12 cellular contexts compared by ENCODE assay signal in the genomic region with DNA sequence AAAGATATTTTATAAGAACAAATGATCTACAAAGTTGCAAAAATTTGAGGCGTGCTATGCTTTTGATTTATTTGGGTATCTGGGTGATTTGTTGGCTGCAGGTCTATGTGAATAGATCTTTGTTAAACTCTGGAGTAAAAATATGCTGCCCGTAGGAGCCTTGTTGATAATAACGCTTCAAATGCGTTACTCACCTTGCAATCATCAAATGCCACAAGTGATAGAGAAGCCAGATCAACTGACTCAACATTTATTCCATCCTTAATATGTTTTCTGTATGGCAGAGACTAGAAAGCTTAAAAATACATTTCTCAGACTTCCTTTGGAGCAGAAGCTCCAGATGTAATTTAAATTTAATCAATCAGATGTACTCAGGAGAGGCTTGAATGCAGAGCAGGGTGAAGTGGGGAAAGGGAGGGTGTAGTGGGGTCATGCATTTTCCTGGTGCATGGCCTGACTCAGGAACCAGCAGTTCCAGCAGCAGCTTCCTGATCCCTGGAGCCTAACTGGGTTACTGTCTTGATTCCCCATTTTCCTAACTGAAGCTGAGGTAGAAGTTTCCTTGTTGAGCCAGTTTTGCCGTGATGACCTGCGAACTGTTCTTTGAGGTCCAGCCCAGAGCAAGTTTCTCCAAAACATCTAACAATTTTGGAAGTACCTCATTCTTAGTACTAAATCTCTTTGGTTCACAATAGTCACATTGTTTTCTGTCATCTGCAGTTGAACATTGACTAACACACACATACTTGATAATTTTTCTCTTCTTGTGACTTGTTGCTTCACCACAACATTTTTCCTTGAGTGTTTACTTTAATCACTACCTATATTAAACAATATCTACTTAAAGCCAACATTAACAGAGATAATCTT.
A peak's percentile ranks its signal among the peaks of the same experiment; 100 is the strongest.
DNase-seq lines count a peak whose midpoint lies in the region; ATAC-seq, FAIRE-seq and TF ChIP-seq lines count a peak whose summit lies in the region.
"Had no signal": no experiment of that assay in that cellular context is flagged by ENCODE, and none has a peak within 500 bp of the region (broad histone marks: within the 10 kb centered on the region; RNA-seq: fewer than 3 reads in every experiment).

No MANE protein-coding gene starts in this region.

- TF ChIP-seq CTCF in fibroblast of pulmonary artery (IDR thresholded peaks at IDR 0.05; ENCODE audit: low read length, missing control alignments) = no peak
- no peak for TF ChIP-seq CTCF in omental fat pad (IDR thresholded peaks at IDR 0.05)

- H3K4me3 ChIP-seq in fibroblast of pulmonary artery (replicated peaks; ENCODE audit: low read depth, low read length) = no peak overlapping the region

- peak; percentile 4 for DNase-seq in H54 (ENCODE audit: insufficient read length, low spot score)
- DNase-seq in RKO (ENCODE audit: low spot score) = peak; percentile 37
- DNase-seq in fibroblast of pulmonary artery (ENCODE audit: low read depth) = peak; percentile 11
- peak; percentile 18 for DNase-seq in urothelium cell line (ENCODE audit: low spot score)
- no peak for DNase-seq in omental fat pad (ENCODE audit: low spot score)
- DNase-seq in islet precursor cell = no peak
- DNase-seq: activated naive CD4-positive, alpha-beta T cell treated with anti-CD3 and anti-CD28 coated beads for 36 hours; CD4-positive, alpha-beta T cell; GDM1; head of caudate nucleus; NCI-H1436 had no signal

- TF ChIP-seq POLR2A in H54 (IDR thresholded peaks at IDR 0.05; ENCODE audit: low read depth, low read length) = no peak

- FAIRE-seq in H54 (lab: Jason Lieb, UNC) (peak; percentile 97), urothelium cell line (lab: Jason Lieb, UNC) (no peak)

- ATAC-seq in GM21447 (IDR thresholded peaks at IDR 0.05; ENCODE audit: unreplicated experiment) = no peak
- ATAC-seq in omental fat pad (ENCODE audit: low FRiP score) = no peak

Comparison
In these comparisons a context has a peak if more than half of its experiments do, and no peak if none do; other contexts are left out.
1. DNase-seq: peak in H54 (single experiment), RKO (single experiment), fibroblast of pulmonary artery (single experiment) and urothelium cell line (single experiment); none in omental fat pad (single experiment) and islet precursor cell (single experiment).